In the genomic region with DNA sequence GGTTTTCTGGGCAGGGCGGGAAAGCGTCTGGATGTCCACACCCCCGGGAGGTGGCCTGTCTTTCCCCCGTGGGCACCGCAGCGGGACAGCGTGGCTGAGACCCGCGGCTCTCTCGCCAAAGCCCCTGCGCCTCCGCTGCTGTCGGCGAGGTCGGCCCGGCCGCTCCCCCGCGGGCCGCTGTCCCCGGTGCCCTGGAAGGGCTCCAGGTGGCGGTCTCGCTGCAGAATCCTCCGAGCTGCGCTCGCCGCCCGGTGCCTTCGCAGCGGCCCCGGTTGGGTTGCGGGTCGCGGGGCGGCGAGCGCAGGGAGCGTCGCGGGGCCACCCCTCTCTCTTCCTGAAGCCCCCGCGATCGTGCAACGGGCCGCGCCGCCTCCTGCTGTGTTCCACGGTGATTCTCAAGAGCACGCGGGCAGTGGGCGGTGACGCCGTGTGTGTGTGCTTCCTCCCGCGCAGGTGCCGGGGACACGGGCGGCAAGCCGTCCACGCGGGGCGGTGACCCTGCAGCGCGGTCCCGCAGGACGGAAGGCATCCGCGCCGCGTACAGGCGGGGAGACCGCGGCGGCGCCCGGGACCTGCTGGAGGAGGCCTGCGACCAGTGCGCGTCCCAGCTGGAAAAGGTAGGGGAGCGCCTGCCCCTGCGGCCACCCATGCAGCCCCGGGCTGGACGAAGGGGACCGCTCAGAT, we compare ENCODE assay signal across 12 cellular contexts. TPM values are rescaled to one million over a fixed set of nuclear protein-coding genes. Genes with fewer than 3 reads are reported as not detected.
DNase-seq lines count a peak whose midpoint lies in the region; ATAC-seq, FAIRE-seq and TF ChIP-seq lines count a peak whose summit lies in the region.
"Had no signal": no experiment of that assay in that cellular context is flagged by ENCODE, and none has a peak within 500 bp of the region (broad histone marks: within the 10 kb centered on the region; RNA-seq: fewer than 3 reads in every experiment).

No MANE protein-coding gene starts in this region.

- H3K36me3 Mint-ChIP-seq in T-helper 17 cell (ENCODE audit: low read depth) = peaks cover 14% of the 10 kb centered on the region
- no peaks in the 10 kb centered on the region for H3K36me3 Mint-ChIP-seq in activated T-cell treated with anti-CD3 and anti-CD28 coated beads, Interleukin-2, amount 50 U/mL, for 24 hours (ENCODE audit: low read depth)

- H3K27ac ChIP-seq in IMR-90 (ENCODE audit: insufficient read depth, low read length) = no peak overlapping the region
- no peak overlapping the region for H3K27ac ChIP-seq in coronary artery
- no peak overlapping the region for H3K27ac ChIP-seq in small intestine (ENCODE audit: low read depth in 1 of 2, low read length in 1 of 2)

- H3K27me3 ChIP-seq in IMR-90 (ENCODE audit: control insufficient read depth, insufficient read depth, low read length) = peaks cover 8% of the 10 kb centered on the region; the same call in 1 of the 2 replicates
- H3K27me3 ChIP-seq in kidney epithelial cell (ENCODE audit: control insufficient read depth, insufficient read depth, low read length) = peaks cover 13% of the 10 kb centered on the region
- peaks cover 6 to 9% of the 10 kb centered on the region in 2 donors for H3K27me3 ChIP-seq in small intestine (ENCODE audit: control insufficient read depth in 2 of 2, insufficient read depth in 2 of 2, low read length in 2 of 2)

- peak overlapping the region; percentile 45 for H3K4me2 ChIP-seq in IMR-90 (ENCODE audit: low read depth, low read length)

- no peak overlapping the region for H2BK120ac ChIP-seq in IMR-90 (ENCODE audit: low read depth, low read length)

- no peak overlapping the region for H3K4ac ChIP-seq in IMR-90 (ENCODE audit: low read depth, low read length)

- no peak overlapping the region for H2AK5ac ChIP-seq in IMR-90 (ENCODE audit: low read depth, low read length)

- dilution Hi-C loops in IMR-90 (cut with HindIII; ENCODE audit: low sequenced_read_pairs, unreplicated experiment) = no loop called here

- no peaks in the 10 kb centered on the region for H4K20me1 ChIP-seq in IMR-90 (ENCODE audit: insufficient read depth, low read length)

- in situ Hi-C loops in IMR-90 (cut with MboI; ENCODE audit: low sequenced_read_pairs) = no loop called here

- POLR2A ChIA-PET in IMR-90 (lab: Charles Lee; ENCODE audit: unreplicated experiment) = no interaction called here

- H3K9ac ChIP-seq in IMR-90 (ENCODE audit: low read depth, low read length) = no peak overlapping the region

- no TSS peak for BruUV-seq in IMR-90 (replicated peaks; lab: Mats Ljungman, UMichigan)

- TF ChIP-seq CTCF in IMR-90 (conservative IDR thresholded peaks at IDR 0.05; ENCODE audit: low read depth, low read length) = no peak
- no peak for TF ChIP-seq CTCF in coronary artery (IDR thresholded peaks at IDR 0.05)
- no peak for TF ChIP-seq CTCF in kidney epithelial cell (IDR thresholded peaks at IDR 0.05; ENCODE audit: insufficient read depth, low read length, poor library complexity, severe bottlenecking)

- H2AK9ac ChIP-seq in IMR-90 (replicated peaks; ENCODE audit: low read depth, low read length, poor library complexity) = no peak overlapping the region

- H3K9me3 Mint-ChIP-seq in activated T-cell treated with anti-CD3 and anti-CD28 coated beads, Interleukin-2, amount 50 U/mL, for 24 hours = no peaks in the 10 kb centered on the region
- H3K9me3 Mint-ChIP-seq: activated naive CD4-positive, alpha-beta T cell treated with anti-CD3 and anti-CD28 coated beads for 36 hours; stimulated activated naive CD8-positive, alpha-beta T cell treated with anti-CD3 and anti-CD28 coated beads, Interleukin-15, Interleukin-2, amounts not matched to agents 100 ng/mL and 50 ng/mL, for 24 hours had no signal

- no peak for FAIRE-seq in small intestine (lab: Jason Lieb, UNC)
- FAIRE-seq: K562 had no signal

- ATAC-seq in IMR-90 (ENCODE audit: low read depth) (peak; percentile 27), T-helper 17 cell (no peak), GM18517 (IDR thresholded peaks at IDR 0.05; ENCODE audit: unreplicated experiment) (no peak)
- ATAC-seq: K562 had no signal

- no peak overlapping the region for H4K8ac ChIP-seq in IMR-90 (ENCODE audit: low read depth in 2 of 2, low read length in 2 of 2)

- H2BK15ac ChIP-seq in IMR-90 (ENCODE audit: low read depth, low read length) = no peak overlapping the region

- no peak overlapping the region for H2BK20ac ChIP-seq in IMR-90 (ENCODE audit: low read depth, low read length)

- intact Hi-C loops in IMR-90 (cut with micrococcal nuclease) = no loop called here

- no peak overlapping the region for H3K14ac ChIP-seq in IMR-90 (replicated peaks; ENCODE audit: low read depth, low read length)

- TF ChIP-seq POLR2A in IMR-90 (IDR thresholded peaks at IDR 0.05; ENCODE audit: low read depth, low read length) = no peak

- no peak overlapping the region for H3K56ac ChIP-seq in IMR-90 (ENCODE audit: extremely low read depth, insufficient read depth, low read length)

- H3K18ac ChIP-seq in IMR-90 (ENCODE audit: low read depth, low read length) = no peak overlapping the region

- H3K79me1 ChIP-seq in IMR-90 (ENCODE audit: low read depth in 1 of 2, low read length in 2 of 2) = no peaks in the 10 kb centered on the region; a peak in 2 of 4 replicates

- H3K36me3 ChIP-seq in IMR-90 (ENCODE audit: control insufficient read depth, insufficient read depth, low read length) = peaks cover 2% of the 10 kb centered on the region
- H3K36me3 ChIP-seq in kidney epithelial cell (ENCODE audit: control insufficient read depth, insufficient read depth, low read length) = no peaks in the 10 kb centered on the region
- H3K36me3 ChIP-seq in small intestine (ENCODE audit: control insufficient read depth in 2 of 2, insufficient read depth in 2 of 2, low read length in 2 of 2) = peaks cover 0 to 3% of the 10 kb centered on the region in 2 donors

- CTCF ChIA-PET in IMR-90 (lab: Yijun Ruan, JAX) = no interaction called here

- no peak overlapping the region for H4K5ac ChIP-seq in IMR-90 (ENCODE audit: low read depth, low read length)

- no peak overlapping the region for H3K23ac ChIP-seq in IMR-90 (ENCODE audit: low read depth, low read length)

- TF ChIP-seq RAD21 in IMR-90 (IDR thresholded peaks at IDR 0.05; ENCODE audit: low read length) = no peak

- H3K4me1 ChIP-seq in IMR-90 (ENCODE audit: control insufficient read depth, insufficient read depth, low read length) = no peaks in the 10 kb centered on the region
- no peaks in the 10 kb centered on the region for H3K4me1 ChIP-seq in small intestine (ENCODE audit: control insufficient read depth in 2 of 2, insufficient read depth in 1 of 2, low read depth in 1 of 2, low read length in 1 of 2)

- no peak overlapping the region for H4K91ac ChIP-seq in IMR-90 (ENCODE audit: insufficient read depth, low read depth, low read length)

- peaks cover 60% of the 10 kb centered on the region for H3K27me3 Mint-ChIP-seq in T-helper 17 cell
- H3K27me3 Mint-ChIP-seq in activated T-cell treated with anti-CD3 and anti-CD28 coated beads, Interleukin-2, amount 50 U/mL, for 24 hours = peaks cover 71% of the 10 kb centered on the region

- H2AFZ ChIP-seq in IMR-90 (replicated peaks; ENCODE audit: low read length, poor library complexity) = peak overlapping the region; percentile 73

- DNase-seq in IMR-90 = no peak
- no peak for DNase-seq in coronary artery (ENCODE audit: low spot score)
- no peak for DNase-seq in kidney epithelial cell (ENCODE audit: low read depth)
- peak; percentile 29 for DNase-seq in small intestine
- DNase-seq in T-helper 17 cell = no peak
- no peak for DNase-seq in NCI-H2107 treated with DMSO at 0.1 percent for 48 hours (lab: John Stamatoyannopoulos, UW; ENCODE audit: unreplicated experiment)
- DNase-seq in activated T-cell treated with anti-CD3 and anti-CD28 coated beads, Interleukin-2, amount 50 U/mL, for 24 hours = no peak
- DNase-seq: activated naive CD4-positive, alpha-beta T cell treated with anti-CD3 and anti-CD28 coated beads for 36 hours; NCI-H69 had no signal

- H3K9me1 ChIP-seq in IMR-90 (ENCODE audit: insufficient read depth, low read length) = no peaks in the 10 kb centered on the region

- no peaks in the 10 kb centered on the region for H3K4me1 Mint-ChIP-seq in T-helper 17 cell
- H3K4me1 Mint-ChIP-seq in activated T-cell treated with anti-CD3 and anti-CD28 coated beads, Interleukin-2, amount 50 U/mL, for 24 hours (ENCODE audit: low read depth) = peaks cover 1% of the 10 kb centered on the region

- H3K4me3 Mint-ChIP-seq in T-helper 17 cell = no peak overlapping the region
- no peak overlapping the region for H3K4me3 Mint-ChIP-seq in activated T-cell treated with anti-CD3 and anti-CD28 coated beads, Interleukin-2, amount 50 U/mL, for 24 hours
- H3K4me3 Mint-ChIP-seq: activated naive CD4-positive, alpha-beta T cell treated with anti-CD3 and anti-CD28 coated beads for 36 hours; stimulated activated naive CD8-positive, alpha-beta T cell treated with anti-CD3 and anti-CD28 coated beads, Interleukin-15, Interleukin-2, amounts not matched to agents 100 ng/mL and 50 ng/mL, for 24 hours had no signal

- H3K9me3 ChIP-seq in IMR-90 (ENCODE audit: control insufficient read depth, insufficient read depth, low read length) = no peaks in the 10 kb centered on the region
- no peaks in the 10 kb centered on the region for H3K9me3 ChIP-seq in small intestine (ENCODE audit: control insufficient read depth, low read depth)
- peaks cover 2% of the 10 kb centered on the region for H3K9me3 ChIP-seq in T-helper 17 cell (ENCODE audit: control insufficient read depth, low read length, poor library complexity, severe bottlenecking)

- no peak overlapping the region for H3K27ac Mint-ChIP-seq in T-helper 17 cell
- no peak overlapping the region for H3K27ac Mint-ChIP-seq in activated T-cell treated with anti-CD3 and anti-CD28 coated beads, Interleukin-2, amount 50 U/mL, for 24 hours
- H3K27ac Mint-ChIP-seq: activated naive CD4-positive, alpha-beta T cell treated with anti-CD3 and anti-CD28 coated beads for 36 hours; stimulated activated naive CD8-positive, alpha-beta T cell treated with anti-CD3 and anti-CD28 coated beads, Interleukin-15, Interleukin-2, amounts not matched to agents 100 ng/mL and 50 ng/mL, for 24 hours had no signal

- WGBS in IMR-90 (ENCODE audit: extremely low coverage in 2 of 2, insufficient read length in 1 of 2), 2 experiments = 9% methylated on average over 57 of the region's 84 CpGs; no CpG with 5 or more reads in 1 of the 2 experiments
- 7 to 14% (median 13%) methylated on average over 61 to 84 of the region's 84 CpGs for WGBS in small intestine, 3 donors

- H3K4me3 ChIP-seq in IMR-90 (ENCODE audit: insufficient read depth, low read depth, low read length) (peak overlapping the region; percentile 29; the same call in 1 of the 2 replicates), coronary artery (peak overlapping the region; percentile 57), kidney epithelial cell (ENCODE audit: low read depth, low read length) (peak overlapping the region; percentile 44), small intestine (ENCODE audit: low read depth in 1 of 2, low read length in 2 of 2) (peak overlapping the region; percentile 25 to 38)
- H3K4me3 ChIP-seq: K562 had no signal

- H2BK5ac ChIP-seq in IMR-90 (ENCODE audit: low read depth, low read length, poor library complexity, severe bottlenecking) = no peak overlapping the region

RNA-seq across cellular contexts. Expression of gene LRRK1, which starts 54.3 kb away (rescaled TPM):
- total RNA-seq in IMR-90 (2012; rRNA removed) (1.9 and 3.0 TPM in 2 replicates), kidney epithelial cell (6.6 and 9.0 TPM in 2 replicates), T-helper 17 cell (1 to 10 TPM; 1.5 to 2.1 TPM)
- polyA plus RNA-seq in IMR-90 (2012; rRNA removed) (5.8 and 6.8 TPM in 2 replicates), small intestine (1 to 10 TPM; 3.8 to 9.4 (median 6.3) TPM)
- polyA plus RNA-seq in IMR-90 (2012; cell fraction: cytosol; rRNA removed) = 3.1 and 5.1 TPM in 2 replicates
- polyA plus RNA-seq in IMR-90 (2012; cell fraction: nucleus; rRNA removed; ENCODE audit: low replicate concordance) = 19.9 and 31.2 TPM in 2 replicates
